In genomic region chr17:45703348-45703747, GRCh38 we compare ENCODE assay signal across 18 cellular contexts.
"Had no signal": no experiment of that assay in that cellular context is flagged by ENCODE, and none has a peak within 500 bp of the region (broad histone marks: within the 10 kb centered on the region; RNA-seq: fewer than 3 reads in every experiment).

No MANE protein-coding gene starts in this region.

- H3K9ac ChIP-seq: neural progenitor cell had no signal

- H3K4me2 ChIP-seq: neural progenitor cell had no signal

- H3K9me3 ChIP-seq: ascending aorta, breast epithelium, gastroesophageal sphincter, ovary, stomach, uterus had no signal

- H3K27ac ChIP-seq: ascending aorta, breast epithelium, gastroesophageal sphincter, neural progenitor cell, ovary, stomach, uterus had no signal

- H2AFZ ChIP-seq: neural progenitor cell had no signal

- H3K36me3 Mint-ChIP-seq: neural progenitor cell had no signal

- H3K36me3 ChIP-seq: ascending aorta, breast epithelium, gastroesophageal sphincter, neural progenitor cell, ovary, stomach, uterus had no signal

- H3K4me1 Mint-ChIP-seq: neural progenitor cell had no signal

- H3K9me3 Mint-ChIP-seq: activated T-helper 17 cell treated with anti-CD3 and anti-CD28 coated beads, Interleukin-2, amount 50 U/mL, for 72 hours; dendritic cell treated with granulocyte-macrophage colony-stimulating factor and Interleukin-4, amounts not matched to agents 40 ng/mL and 50 ng/mL, for 4 days; effector memory CD8-positive, alpha-beta T cell; neural progenitor cell had no signal

- H3K4me3 ChIP-seq: ascending aorta, breast epithelium, gastroesophageal sphincter, lung, neural progenitor cell, ovary, stomach, uterus had no signal

- H3K27me3 ChIP-seq: ascending aorta, neural progenitor cell, ovary, uterus had no signal

- H3K27ac Mint-ChIP-seq: activated T-helper 17 cell treated with anti-CD3 and anti-CD28 coated beads, Interleukin-2, amount 50 U/mL, for 72 hours; dendritic cell treated with granulocyte-macrophage colony-stimulating factor and Interleukin-4, amounts not matched to agents 40 ng/mL and 50 ng/mL, for 4 days; effector memory CD8-positive, alpha-beta T cell; neural progenitor cell had no signal

- H3K4me1 ChIP-seq: ascending aorta, breast epithelium, gastroesophageal sphincter, uterus had no signal

- DNase-seq: activated CD4-positive, CD25-positive, alpha-beta regulatory T cell treated with anti-CD3 and anti-CD28 coated beads, Interleukin-2, amount 50 U/mL, for 72 hours; activated naive CD4-positive, alpha-beta T cell treated with Interleukin-2 at 50 U/mL for 16 hours; effector memory CD8-positive, alpha-beta T cell; erythroblast; islet precursor cell; midbrain; ovary; stomach; T-helper 9 cell; uterus had no signal

- ATAC-seq: effector memory CD8-positive, alpha-beta T cell; gastroesophageal sphincter; sciatic nerve had no signal

- H3K4me3 Mint-ChIP-seq: activated T-helper 17 cell treated with anti-CD3 and anti-CD28 coated beads, Interleukin-2, amount 50 U/mL, for 72 hours; dendritic cell treated with granulocyte-macrophage colony-stimulating factor and Interleukin-4, amounts not matched to agents 40 ng/mL and 50 ng/mL, for 4 days; effector memory CD8-positive, alpha-beta T cell; neural progenitor cell had no signal
